Comparison of ENCODE assay signal across 26 cellular contexts in the genomic region with DNA sequence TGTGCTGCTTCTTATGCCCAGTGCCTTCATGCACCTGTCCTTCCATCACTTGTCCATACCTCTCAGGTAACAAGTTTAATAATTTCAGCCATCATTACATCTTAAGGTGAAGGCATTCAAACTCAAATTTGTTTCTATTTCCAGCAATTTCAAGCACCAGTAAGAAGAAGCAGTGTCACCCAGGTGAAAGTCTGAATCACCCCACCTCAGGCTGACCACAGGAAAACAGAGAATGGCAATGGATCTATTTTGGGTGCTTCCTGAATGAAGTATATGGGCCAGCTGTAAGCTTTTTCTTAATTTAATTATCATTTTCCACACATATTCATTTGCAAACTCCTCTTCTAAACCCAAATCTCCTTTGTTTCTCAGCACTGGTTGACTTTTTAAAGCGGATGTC.
"Had no signal": no experiment of that assay in that cellular context is flagged by ENCODE, and none has a peak within 500 bp of the region (broad histone marks: within the 10 kb centered on the region; RNA-seq: fewer than 3 reads in every experiment).

No MANE protein-coding gene starts in this region.

- H3K9me3 ChIP-seq: left lung, lower lobe of right lung, pancreas, prostate gland, stomach, testis, thyroid gland, transverse colon, upper lobe of left lung, vagina had no signal

- H3K36me3 ChIP-seq: left lung, lower lobe of right lung, pancreas, prostate gland, stomach, thyroid gland, transverse colon, upper lobe of left lung, vagina had no signal

- H3K4me3 ChIP-seq: left lung, lower lobe of right lung, pancreas, prostate gland, skin epidermis, stomach, testis, thyroid gland, transverse colon, upper lobe of left lung, vagina had no signal

- H3K27me3 ChIP-seq: left lung, pancreas, testis, thyroid gland, transverse colon, upper lobe of left lung, vagina had no signal

- H3K4me1 ChIP-seq: left lung, lower lobe of right lung, pancreas, prostate gland, stomach, testis, thyroid gland, transverse colon, upper lobe of left lung, vagina had no signal

- DNase-seq: kidney glomerular epithelial cell; left colon; left lung; lower lobe of right lung; mammary epithelial cell; mesenchymal stem cell; naive thymus-derived CD8-positive, alpha-beta T cell; nucleus accumbens; pancreas; posterior cingulate gyrus; retina; right cardiac atrium; stimulated activated CD4-positive, alpha-beta T cell treated with anti-CD3 and anti-CD28 coated beads, Interleukin-12 subunit alpha, Interleukin-12 subunit beta, amount 100 ng/mL, for 4 hours; stimulated activated CD4-positive, alpha-beta T cell treated with anti-CD3 and anti-CD28 coated beads, Interleukin-15, amount 100 ng/mL, for 24 hours; stimulated activated CD4-positive, alpha-beta T cell treated with anti-CD3 and anti-CD28 coated beads, Interleukin-2, amount 100 ng/mL, for 24 hours; stimulated activated CD4-positive, alpha-beta T cell treated with anti-CD3 and anti-CD28 coated beads, Interleukin-4, amount 100 ng/mL, for 1 hour; stimulated activated naive B cell treated with anti-CD40 and anti-IgM and Interleukin-4, amounts not matched to agents 10 μg/mL and 1 μg/mL and 100 μg/mL, for 72 hours; stimulated activated naive CD8-positive, alpha-beta T cell treated with anti-CD3 and anti-CD28 coated beads, Interleukin-15, Interleukin-2, amounts not matched to agents 100 U/mL and 50 U/mL, for 24 hours; stomach; testis; thyroid gland; transverse colon; upper lobe of left lung had no signal

- H3K27ac ChIP-seq: left lung, lower lobe of right lung, pancreas, prostate gland, skin epidermis, stomach, testis, thyroid gland, transverse colon, upper lobe of left lung, vagina had no signal
